10 cellular contexts compared by ENCODE assay signal in the genomic region with DNA sequence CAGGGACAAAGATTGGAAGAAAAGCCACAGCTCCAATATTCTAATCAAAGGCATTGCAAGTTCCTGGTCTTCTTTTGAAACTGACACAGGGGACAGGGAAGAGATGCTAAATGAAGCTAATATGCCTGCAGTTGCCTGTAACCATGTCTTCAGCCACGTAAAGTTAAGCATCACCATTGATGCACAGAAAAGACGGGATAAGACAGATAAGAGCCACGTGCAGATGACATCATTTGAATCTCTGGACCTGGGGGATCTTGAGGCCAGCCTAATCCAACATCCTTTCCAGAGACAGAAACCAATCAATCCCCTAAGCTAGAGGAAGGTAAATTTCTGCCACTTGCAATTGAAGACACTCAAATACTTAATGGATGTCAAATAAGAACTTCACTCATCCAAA.
DNase-seq lines count a peak whose midpoint lies in the region; ATAC-seq and TF ChIP-seq lines count a peak whose summit lies in the region.
"Had no signal": no experiment of that assay in that cellular context is flagged by ENCODE, and none has a peak within 500 bp of the region (broad histone marks: within the 10 kb centered on the region; RNA-seq: fewer than 3 reads in every experiment).

No MANE protein-coding gene starts in this region.

- TF ChIP-seq CTCF in foreskin keratinocyte (conservative IDR thresholded peaks at IDR 0.05) (no peak), Caco-2 (IDR thresholded peaks at IDR 0.05; ENCODE audit: insufficient read depth in 1 of 2, low read depth in 1 of 2, low read length in 1 of 2, severe bottlenecking in 1 of 2, unreplicated experiment in 1 of 2) (no peak)

- POLR2A ChIA-PET in activated CD4-positive, alpha-beta memory T cell treated with anti-CD3 and anti-CD28 coated beads for 36 hours (lab: Charles Lee): interaction anchor here (0.6 to 4.6 kb wide), 3 partner anchors 9 to 47 kb away, joined by 3 to 21 read pairs (median 4); no protein-coding TSS in a partner anchor
- POLR2A ChIA-PET in activated CD4-positive, alpha-beta memory T cell treated with anti-CD3 and anti-CD28 coated beads, Interleukin-2, amount 10 ng/mL, durations not matched to agents 7 days and 5 days (lab: Charles Lee): interaction anchor here (1.9 to 12.8 kb wide), 2 partner anchors 7 to 61 kb away, joined by 5 to 198 read pairs; no protein-coding TSS in a partner anchor
- POLR2A ChIA-PET in Caco-2 (lab: Charles Lee): no interaction called here

- intact Hi-C loops in activated CD4-positive, alpha-beta memory T cell treated with anti-CD3 and anti-CD28 coated beads for 36 hours (cut with micrococcal nuclease): loop anchor here (1.0 kb wide), 1 partner anchor 9 kb away; no protein-coding TSS in a partner anchor
- intact Hi-C loops in Caco-2 (cut with micrococcal nuclease; ENCODE audit: unreplicated experiment): loop anchor here (5.0 kb wide), 1 partner anchor 91 kb away; the partner anchor contains the start of gene PIP4K2A

- H3K4me3 Mint-ChIP-seq in activated CD4-positive, alpha-beta memory T cell treated with anti-CD3 and anti-CD28 coated beads for 36 hours: no peak overlapping the region
- no peak overlapping the region for H3K4me3 Mint-ChIP-seq in activated CD4-positive, alpha-beta memory T cell treated with anti-CD3 and anti-CD28 coated beads, Interleukin-2, amount 10 ng/mL, durations not matched to agents 7 days and 5 days
- no peak overlapping the region for H3K4me3 Mint-ChIP-seq in activated naive CD8-positive, alpha-beta T cell treated with anti-CD3 and anti-CD28 coated beads for 36 hours
- no peak overlapping the region for H3K4me3 Mint-ChIP-seq in Caco-2 (ENCODE audit: unreplicated experiment)

- BruUV-seq in Caco-2 (replicated peaks; lab: Mats Ljungman, UMichigan): no TSS peak

- no peak overlapping the region for H3K9ac ChIP-seq in subcutaneous abdominal adipose tissue (ENCODE audit: low read length in 5 of 5)

- H3K36me3 Mint-ChIP-seq in activated CD4-positive, alpha-beta memory T cell treated with anti-CD3 and anti-CD28 coated beads for 36 hours: peaks cover 1% of the 10 kb centered on the region
- H3K36me3 Mint-ChIP-seq in activated CD4-positive, alpha-beta memory T cell treated with anti-CD3 and anti-CD28 coated beads, Interleukin-2, amount 10 ng/mL, durations not matched to agents 7 days and 5 days (ENCODE audit: low read depth): peaks cover 7% of the 10 kb centered on the region
- peaks cover 36% of the 10 kb centered on the region for H3K36me3 Mint-ChIP-seq in activated naive CD8-positive, alpha-beta T cell treated with anti-CD3 and anti-CD28 coated beads for 36 hours
- no peaks in the 10 kb centered on the region for H3K36me3 Mint-ChIP-seq in Caco-2 (ENCODE audit: insufficient read depth, unreplicated experiment)

- H3K4me3 ChIP-seq in subcutaneous abdominal adipose tissue (ENCODE audit: low read depth in 1 of 5, low read length in 5 of 5): no peak overlapping the region
- no peak overlapping the region for H3K4me3 ChIP-seq in Caco-2 (ENCODE audit: low read depth, low read length)
- H3K4me3 ChIP-seq: colonic mucosa had no signal

- CTCF ChIA-PET in activated CD4-positive, alpha-beta memory T cell treated with anti-CD3 and anti-CD28 coated beads for 36 hours (lab: Charles Lee): interaction anchor here (0.7 to 1.2 kb wide), 2 partner anchors 46 to 368 kb away, joined by 3 read pairs; no protein-coding TSS in a partner anchor
- CTCF ChIA-PET in activated CD4-positive, alpha-beta memory T cell treated with anti-CD3 and anti-CD28 coated beads, Interleukin-2, amount 10 ng/mL, durations not matched to agents 7 days and 5 days (lab: Charles Lee): no interaction called here
- CTCF ChIA-PET in Caco-2 (lab: Charles Lee): no interaction called here

- H3K36me3 ChIP-seq in subcutaneous abdominal adipose tissue (ENCODE audit: control insufficient read depth in 5 of 5, insufficient read depth in 5 of 5, low read length in 5 of 5) (no peaks in the 10 kb centered on the region), Caco-2 (ENCODE audit: control insufficient read depth, insufficient read depth, low read length) (no peaks in the 10 kb centered on the region)
- H3K36me3 ChIP-seq: colonic mucosa had no signal

- H3K27ac ChIP-seq in foreskin keratinocyte (peak overlapping the region; percentile 35), subcutaneous abdominal adipose tissue (ENCODE audit: low read depth, low read length) (peak overlapping the region; percentile 20)
- H3K27ac ChIP-seq: colonic mucosa had no signal

- no peaks in the 10 kb centered on the region for H3K9me3 Mint-ChIP-seq in activated CD4-positive, alpha-beta memory T cell treated with anti-CD3 and anti-CD28 coated beads for 36 hours
- H3K9me3 Mint-ChIP-seq in activated CD4-positive, alpha-beta memory T cell treated with anti-CD3 and anti-CD28 coated beads, Interleukin-2, amount 10 ng/mL, durations not matched to agents 7 days and 5 days: no peaks in the 10 kb centered on the region
- no peaks in the 10 kb centered on the region for H3K9me3 Mint-ChIP-seq in activated naive CD8-positive, alpha-beta T cell treated with anti-CD3 and anti-CD28 coated beads for 36 hours
- H3K9me3 Mint-ChIP-seq in Caco-2 (ENCODE audit: unreplicated experiment): no peaks in the 10 kb centered on the region

- H3K4me1 ChIP-seq in foreskin keratinocyte (peaks cover 24% of the 10 kb centered on the region), subcutaneous abdominal adipose tissue (ENCODE audit: control insufficient read depth in 5 of 5, insufficient read depth in 5 of 5, low read length in 5 of 5) (peaks cover 0 to 48% (median 45%) of the 10 kb centered on the region in 5 donors), Caco-2 (peaks cover 68% of the 10 kb centered on the region)
- H3K4me1 ChIP-seq: colonic mucosa had no signal

- H3K27me3 ChIP-seq in foreskin keratinocyte (no peaks in the 10 kb centered on the region), subcutaneous abdominal adipose tissue (ENCODE audit: control insufficient read depth in 5 of 5, insufficient read depth in 4 of 5, low read length in 5 of 5) (no peaks in the 10 kb centered on the region), Caco-2 (replicated peaks; ENCODE audit: control insufficient read depth, insufficient read depth, low read length) (no peaks in the 10 kb centered on the region)
- H3K27me3 ChIP-seq: colonic mucosa had no signal

- H3K9me3 ChIP-seq in subcutaneous abdominal adipose tissue (ENCODE audit: control insufficient read depth in 5 of 5, low read length in 5 of 5) (no peaks in the 10 kb centered on the region), Caco-2 (no peaks in the 10 kb centered on the region)
- H3K9me3 ChIP-seq: colonic mucosa had no signal

- H3K27ac Mint-ChIP-seq in activated CD4-positive, alpha-beta memory T cell treated with anti-CD3 and anti-CD28 coated beads for 36 hours: peak overlapping the region; percentile 68
- H3K27ac Mint-ChIP-seq in activated CD4-positive, alpha-beta memory T cell treated with anti-CD3 and anti-CD28 coated beads, Interleukin-2, amount 10 ng/mL, durations not matched to agents 7 days and 5 days: no peak overlapping the region
- peak overlapping the region; percentile 55 for H3K27ac Mint-ChIP-seq in activated naive CD8-positive, alpha-beta T cell treated with anti-CD3 and anti-CD28 coated beads for 36 hours
- no peak overlapping the region for H3K27ac Mint-ChIP-seq in Caco-2 (ENCODE audit: unreplicated experiment)

- H3K4me1 Mint-ChIP-seq in activated CD4-positive, alpha-beta memory T cell treated with anti-CD3 and anti-CD28 coated beads for 36 hours (ENCODE audit: low read depth): peaks cover 92% of the 10 kb centered on the region
- peaks cover 83% of the 10 kb centered on the region for H3K4me1 Mint-ChIP-seq in activated CD4-positive, alpha-beta memory T cell treated with anti-CD3 and anti-CD28 coated beads, Interleukin-2, amount 10 ng/mL, durations not matched to agents 7 days and 5 days
- H3K4me1 Mint-ChIP-seq in activated naive CD8-positive, alpha-beta T cell treated with anti-CD3 and anti-CD28 coated beads for 36 hours: peaks cover 93% of the 10 kb centered on the region
- peaks cover 54% of the 10 kb centered on the region for H3K4me1 Mint-ChIP-seq in Caco-2 (ENCODE audit: low read depth, unreplicated experiment)

- H3K27me3 Mint-ChIP-seq in activated CD4-positive, alpha-beta memory T cell treated with anti-CD3 and anti-CD28 coated beads for 36 hours: no peaks in the 10 kb centered on the region
- no peaks in the 10 kb centered on the region for H3K27me3 Mint-ChIP-seq in activated CD4-positive, alpha-beta memory T cell treated with anti-CD3 and anti-CD28 coated beads, Interleukin-2, amount 10 ng/mL, durations not matched to agents 7 days and 5 days
- H3K27me3 Mint-ChIP-seq in activated naive CD8-positive, alpha-beta T cell treated with anti-CD3 and anti-CD28 coated beads for 36 hours: no peaks in the 10 kb centered on the region
- H3K27me3 Mint-ChIP-seq in Caco-2 (ENCODE audit: insufficient read depth, unreplicated experiment): no peaks in the 10 kb centered on the region

- ATAC-seq in foreskin keratinocyte: no peak
- no peak for ATAC-seq in GM21381 (IDR thresholded peaks at IDR 0.05; ENCODE audit: unreplicated experiment)

- DNase-seq in activated CD4-positive, alpha-beta memory T cell treated with anti-CD3 and anti-CD28 coated beads for 36 hours: no peak
- DNase-seq in activated CD4-positive, alpha-beta memory T cell treated with anti-CD3 and anti-CD28 coated beads, Interleukin-2, amount 10 ng/mL, durations not matched to agents 7 days and 5 days: no peak
- DNase-seq in activated naive CD8-positive, alpha-beta T cell treated with anti-CD3 and anti-CD28 coated beads for 36 hours: no peak
- DNase-seq in foreskin keratinocyte: no peak
- no peak for DNase-seq in Caco-2
- DNase-seq in NCI-H446 treated with DMSO at 0.1 percent for 48 hours (lab: John Stamatoyannopoulos, UW): no peak
- DNase-seq: activated CD8-positive, alpha-beta memory T cell treated with anti-CD3 and anti-CD28 coated beads, Interleukin-2, amount 50 U/mL, for 48 hours had no signal

Comparison
In these comparisons a context has a peak if more than half of its experiments do, and no peak if none do; other contexts are left out.
1. H3K27ac Mint-ChIP-seq: peak in activated CD4-positive, alpha-beta memory T cell treated with anti-CD3 and anti-CD28 coated beads for 36 hours (single experiment) and activated naive CD8-positive, alpha-beta T cell treated with anti-CD3 and anti-CD28 coated beads for 36 hours (single experiment); none in activated CD4-positive, alpha-beta memory T cell treated with anti-CD3 and anti-CD28 coated beads, Interleukin-2, amount 10 ng/mL, durations not matched to agents 7 days and 5 days (single experiment) and Caco-2 (single experiment).